In the genomic region with DNA sequence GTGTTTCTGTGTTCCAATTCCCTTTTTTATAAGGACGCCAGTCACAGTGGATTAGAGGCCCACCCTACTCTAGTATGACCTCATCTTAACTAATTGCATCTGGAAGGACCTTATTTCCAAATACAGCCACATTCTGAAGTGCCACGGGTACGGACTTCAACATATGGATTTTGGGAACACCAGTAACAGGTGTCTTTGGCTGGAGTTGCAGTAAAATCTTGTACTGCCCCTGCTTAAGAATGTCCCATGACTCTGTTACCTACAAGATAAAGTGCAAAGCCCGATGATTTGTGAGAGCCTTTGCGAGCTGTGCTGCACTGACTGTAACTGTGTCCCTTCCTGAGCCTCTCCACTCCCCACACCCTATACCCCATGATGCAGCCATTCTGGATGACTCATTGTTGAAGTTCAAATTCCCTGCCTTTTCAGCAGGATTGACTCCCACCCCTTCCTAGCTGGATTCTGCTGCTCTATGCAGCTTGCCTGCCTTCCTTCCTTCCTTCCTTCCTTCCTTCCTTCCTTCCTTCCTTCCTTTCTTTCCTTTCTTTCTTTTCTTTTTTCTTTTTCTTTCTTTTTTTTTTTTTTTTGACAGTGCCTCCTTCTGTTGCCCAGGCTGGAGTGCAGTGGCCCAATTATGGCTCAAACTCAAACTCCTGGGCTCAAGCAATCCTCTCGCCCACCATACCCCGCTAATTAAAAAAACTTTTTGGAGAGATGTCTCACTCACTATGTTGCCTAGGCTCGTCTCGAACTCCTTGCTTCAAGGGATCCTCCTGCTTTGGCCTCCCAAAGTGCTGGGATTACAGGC, we compare ENCODE assay signal across 1 cellular context.
TF ChIP-seq lines count a peak whose summit lies in the region.

No MANE protein-coding gene starts in this region.

TF ChIP-seq in IMR-90, 13 proteins besides CTCF, POLR2A, EP300 and RAD21:
- no peak for TF ChIP-seq RFX5 (IDR thresholded peaks at IDR 0.05; ENCODE audit: low read depth, low read length)
- peak; percentile 56 for TF ChIP-seq FOS (IDR thresholded peaks at IDR 0.05; ENCODE audit: low read depth, low read length)
- 0 out of 2 replicates have a peak, but pooled peaks have one; percentile 6 for TF ChIP-seq MAFK (IDR thresholded peaks at IDR 0.05; ENCODE audit: low read depth, low read length)
